ENCODE assay signal across 16 cellular contexts in the genomic region with DNA sequence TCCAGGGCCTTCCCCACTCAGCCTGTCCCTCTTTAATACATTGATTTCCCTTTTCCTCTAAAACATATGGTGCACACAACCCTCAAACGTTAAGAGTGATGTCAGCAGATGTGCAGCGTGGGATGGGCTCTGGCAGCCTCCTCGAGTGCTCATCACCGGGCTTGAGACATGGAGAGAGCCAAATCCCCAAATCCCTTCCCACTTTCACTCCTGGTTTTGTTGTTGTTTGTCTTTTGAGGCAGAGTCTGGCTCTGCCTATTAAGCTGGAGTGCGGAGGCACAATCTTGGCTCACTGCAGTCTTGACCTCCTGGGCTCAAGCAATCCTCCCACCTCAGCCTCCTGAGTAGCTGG. TPM values are rescaled to one million over a fixed set of nuclear protein-coding genes. Genes with fewer than 3 reads are reported as not detected.
DNase-seq lines count a peak whose midpoint lies in the region; ATAC-seq and TF ChIP-seq lines count a peak whose summit lies in the region.
"Had no signal": no experiment of that assay in that cellular context is flagged by ENCODE, and none has a peak within 500 bp of the region (broad histone marks: within the 10 kb centered on the region; RNA-seq: fewer than 3 reads in every experiment).

No MANE protein-coding gene starts in this region.

- H4K91ac ChIP-seq in neuronal stem cell (ENCODE audit: low read depth, low read length, poor library complexity), result no peak overlapping the region

- DNase-seq in SK-N-SH, result no peak
- peak; percentile 76 for DNase-seq in fibroblast of villous mesenchyme (ENCODE audit: low read depth)
- no peak for DNase-seq in neuronal stem cell (ENCODE audit: low spot score)
- DNase-seq in uterus, result peak; percentile 64 to 71
- DNase-seq in activated CD4-positive, alpha-beta T cell treated with anti-CD3 and anti-CD28 coated beads, Interleukin-2, amount 50 U/mL, for 4 hours, result no peak
- no peak for DNase-seq in T-helper 2 cell treated with Interferon-gamma antibody and Interleukin-4, amounts not matched to agents 5 μg/mL and 100 μg/mL, for 36 hours (ENCODE audit: low spot score)
- DNase-seq in putamen (ENCODE audit: low spot score), result no peak
- DNase-seq: 8988T; activated CD8-positive, alpha-beta T cell treated with anti-CD3 and anti-CD28 coated beads for 36 hours; effector CD4-positive, alpha-beta T cell; naive B cell; NCI-H1694; stimulated activated naive B cell treated with anti-CD40 and anti-IgM and Interleukin-4, amounts not matched to agents 10 μg/mL and 1 μg/mL and 100 μg/mL, for 72 hours; T-helper 2 cell had no signal

- H3K36me3 Mint-ChIP-seq in T-helper 2 cell treated with Interferon-gamma antibody and Interleukin-4, amounts not matched to agents 5 μg/mL and 100 μg/mL, for 36 hours (ENCODE audit: low read depth), result no peaks in the 10 kb centered on the region
- H3K36me3 Mint-ChIP-seq: activated naive CD4-positive, alpha-beta T cell treated with anti-CD3 and anti-CD28 coated beads, Interleukin-2, amount 50 U/mL, for 24 hours; naive B cell; stimulated activated naive B cell treated with anti-CD40 and anti-IgM and Interleukin-4, amounts not matched to agents 10 μg/mL and 1 μg/mL and 100 μg/mL, for 72 hours had no signal

- peaks cover 5% of the 10 kb centered on the region for H3F3A ChIP-seq in SK-N-SH (replicated peaks; ENCODE audit: insufficient read depth)

- H3K18ac ChIP-seq in neuronal stem cell (ENCODE audit: low read length), result no peak overlapping the region

- H3K4me3 Mint-ChIP-seq in T-helper 2 cell treated with Interferon-gamma antibody and Interleukin-4, amounts not matched to agents 5 μg/mL and 100 μg/mL, for 36 hours, result no peak overlapping the region
- H3K4me3 Mint-ChIP-seq: activated CD8-positive, alpha-beta T cell treated with anti-CD3 and anti-CD28 coated beads for 36 hours; activated naive CD4-positive, alpha-beta T cell treated with anti-CD3 and anti-CD28 coated beads, Interleukin-2, amount 50 U/mL, for 24 hours; naive B cell; stimulated activated naive B cell treated with anti-CD40 and anti-IgM and Interleukin-4, amounts not matched to agents 10 μg/mL and 1 μg/mL and 100 μg/mL, for 72 hours had no signal

- no peak overlapping the region for H2BK120ac ChIP-seq in neuronal stem cell (ENCODE audit: low read depth, low read length)

- H3K9me3 ChIP-seq in SK-N-SH (no peaks in the 10 kb centered on the region), neuronal stem cell (replicated peaks in 1 of 2; ENCODE audit: control insufficient read depth in 2 of 2, insufficient read depth in 1 of 2, low read depth in 1 of 2, low read length in 2 of 2) (no peaks in the 10 kb centered on the region), uterus (no peaks in the 10 kb centered on the region)

- no peak overlapping the region for H4K8ac ChIP-seq in neuronal stem cell (ENCODE audit: low read depth, low read length)

- no peak for ATAC-seq in SK-N-SH treated with all-trans-retinoic acid at 6 μM for 48 hours
- ATAC-seq: activated CD8-positive, alpha-beta T cell treated with anti-CD3 and anti-CD28 coated beads for 36 hours; stimulated activated naive B cell treated with anti-CD40 and anti-IgM and Interleukin-4, amounts not matched to agents 10 μg/mL and 1 μg/mL and 100 μg/mL, for 72 hours had no signal

- no peaks in the 10 kb centered on the region for H3K79me2 ChIP-seq in SK-N-SH (ENCODE audit: insufficient read depth)

- no peak overlapping the region for H3K4ac ChIP-seq in neuronal stem cell (ENCODE audit: low read length)

- H3K4me1 Mint-ChIP-seq in T-helper 2 cell treated with Interferon-gamma antibody and Interleukin-4, amounts not matched to agents 5 μg/mL and 100 μg/mL, for 36 hours (ENCODE audit: low read depth), result no peaks in the 10 kb centered on the region

- H2AK5ac ChIP-seq in neuronal stem cell (ENCODE audit: low read depth, low read length), result no peak overlapping the region

- H4K20me1 ChIP-seq in SK-N-SH (ENCODE audit: insufficient read depth), result no peaks in the 10 kb centered on the region

- no peak overlapping the region for H3K23ac ChIP-seq in neuronal stem cell (ENCODE audit: low read depth, low read length, poor library complexity)

- POLR2A ChIA-PET in SK-N-SH (lab: Yijun Ruan, JAX), result no interaction called here

- H3K27ac Mint-ChIP-seq in T-helper 2 cell treated with Interferon-gamma antibody and Interleukin-4, amounts not matched to agents 5 μg/mL and 100 μg/mL, for 36 hours, result no peak overlapping the region
- H3K27ac Mint-ChIP-seq: activated CD8-positive, alpha-beta T cell treated with anti-CD3 and anti-CD28 coated beads for 36 hours; activated naive CD4-positive, alpha-beta T cell treated with anti-CD3 and anti-CD28 coated beads, Interleukin-2, amount 50 U/mL, for 24 hours; naive B cell; stimulated activated naive B cell treated with anti-CD40 and anti-IgM and Interleukin-4, amounts not matched to agents 10 μg/mL and 1 μg/mL and 100 μg/mL, for 72 hours had no signal

- no peaks in the 10 kb centered on the region for H3K9me3 Mint-ChIP-seq in T-helper 2 cell treated with Interferon-gamma antibody and Interleukin-4, amounts not matched to agents 5 μg/mL and 100 μg/mL, for 36 hours
- H3K9me3 Mint-ChIP-seq: activated CD8-positive, alpha-beta T cell treated with anti-CD3 and anti-CD28 coated beads for 36 hours; activated naive CD4-positive, alpha-beta T cell treated with anti-CD3 and anti-CD28 coated beads, Interleukin-2, amount 50 U/mL, for 24 hours; stimulated activated naive B cell treated with anti-CD40 and anti-IgM and Interleukin-4, amounts not matched to agents 10 μg/mL and 1 μg/mL and 100 μg/mL, for 72 hours had no signal

- H2BK15ac ChIP-seq in neuronal stem cell (ENCODE audit: low read length), result no peak overlapping the region

- H2AFZ ChIP-seq in SK-N-SH (ENCODE audit: low read depth) (peak overlapping the region; percentile 56; the same call in 1 of the 2 replicates), neuronal stem cell (ENCODE audit: low read length) (peak overlapping the region; percentile 75)

- H3K36me3 ChIP-seq in SK-N-SH (replicated peaks in 1 of 2; ENCODE audit: control insufficient read depth in 1 of 2, insufficient read depth in 2 of 2, low read length in 1 of 2) (no peaks in the 10 kb centered on the region), neuronal stem cell (replicated peaks in 1 of 2; ENCODE audit: control insufficient read depth in 2 of 2, insufficient read depth in 2 of 2, low read length in 2 of 2) (no peaks in the 10 kb centered on the region), uterus (no peaks in the 10 kb centered on the region)

- H2BK12ac ChIP-seq in neuronal stem cell (ENCODE audit: low read length), result no peak overlapping the region

- no peak for TF ChIP-seq RAD21 in SK-N-SH (IDR thresholded peaks at IDR 0.05; ENCODE audit: low read length)

- H3K4me3 ChIP-seq in SK-N-SH (ENCODE audit: low read depth in 2 of 2, low read length in 1 of 2), result no peak overlapping the region
- H3K4me3 ChIP-seq in fibroblast of villous mesenchyme (ENCODE audit: low read depth, low read length), result no peak overlapping the region
- H3K4me3 ChIP-seq in neuronal stem cell (ENCODE audit: low read length in 2 of 2), result no peak overlapping the region
- H3K4me3 ChIP-seq in uterus, result no peak overlapping the region

- H3K27me3 ChIP-seq in SK-N-SH (ENCODE audit: insufficient read depth), result no peaks in the 10 kb centered on the region
- H3K27me3 ChIP-seq in neuronal stem cell (ENCODE audit: control insufficient read depth in 3 of 3, insufficient read depth in 3 of 3, low read depth in 1 of 3, low read length in 3 of 3), result peaks cover 0 to 3% (median 0%) of the 10 kb centered on the region in 3 experiments
- no peaks in the 10 kb centered on the region for H3K27me3 ChIP-seq in uterus

- no peak overlapping the region for H3K14ac ChIP-seq in neuronal stem cell (ENCODE audit: low read length)

- H3K4me1 ChIP-seq in SK-N-SH (ENCODE audit: control insufficient read depth in 1 of 2, insufficient read depth in 2 of 2, low read depth in 1 of 2, low read length in 1 of 2) (peaks cover under 1 to 12% of the 10 kb centered on the region in 2 experiments; a peak in 1 of 4 replicates), neuronal stem cell (ENCODE audit: control insufficient read depth in 2 of 2, insufficient read depth in 1 of 2, low read depth in 1 of 2, low read length in 2 of 2) (peaks cover 0 to 8% of the 10 kb centered on the region in 2 donors), uterus (peaks cover 0 to 12% of the 10 kb centered on the region in 2 donors)

- TF ChIP-seq POLR2A in uterus (IDR thresholded peaks at IDR 0.05), result no peak

- TF ChIP-seq CTCF in SK-N-SH (IDR thresholded peaks at IDR 0.05) (no peak), fibroblast of villous mesenchyme (IDR thresholded peaks at IDR 0.05; ENCODE audit: insufficient read depth, low read depth, low read length) (no peak), uterus (IDR thresholded peaks at IDR 0.05) (no peak)

- intact Hi-C loops in uterus (cut with DNase I; ENCODE audit: low total_unique reads), result no loop called here

- H3K27me3 Mint-ChIP-seq in T-helper 2 cell treated with Interferon-gamma antibody and Interleukin-4, amounts not matched to agents 5 μg/mL and 100 μg/mL, for 36 hours (ENCODE audit: low read depth), result peaks cover 31% of the 10 kb centered on the region

- H3K9ac ChIP-seq in SK-N-SH (no peak overlapping the region), neuronal stem cell (ENCODE audit: low read depth, low read length, poor library complexity) (no peak overlapping the region)

- H3K27ac ChIP-seq in SK-N-SH (ENCODE audit: low read depth in 2 of 2, low read length in 1 of 2) (no peak overlapping the region), neuronal stem cell (replicated peaks; ENCODE audit: low read length) (no peak overlapping the region), uterus (peak overlapping the region; percentile 76 to 82)

- H3K79me1 ChIP-seq in neuronal stem cell (ENCODE audit: low read depth, low read length), result no peaks in the 10 kb centered on the region

- H3K9me2 ChIP-seq in SK-N-SH, result no peaks in the 10 kb centered on the region

- no peak for TF ChIP-seq EP300 in SK-N-SH (IDR thresholded peaks at IDR 0.05; ENCODE audit: borderline replicate concordance in 1 of 2, low read depth in 1 of 2, low read length in 1 of 2)

- H3K4me2 ChIP-seq in SK-N-SH (no peak overlapping the region), neuronal stem cell (ENCODE audit: insufficient read depth, low read length, poor library complexity, severe bottlenecking) (no peak overlapping the region)

- WGBS in SK-N-SH (ENCODE audit: low lambda C conversion rate), result 79% methylated on average over 5 of the region's 5 CpGs
- WGBS in neuronal stem cell (ENCODE audit: extremely low coverage in 2 of 2, insufficient read length in 2 of 2, insufficient replicate concordance in 1 of 2), 2 donors, result no CpG with 5 or more reads among the region's 5 CpGs

- CTCF ChIA-PET in SK-N-SH (lab: Yijun Ruan, JAX), result no interaction called here

- no peak overlapping the region for H2BK5ac ChIP-seq in neuronal stem cell (ENCODE audit: low read length)

RNA-seq across cellular contexts. Expression of a gene that starts 5.8 kb away (rescaled TPM):
- 114 and 154 TPM in 2 replicates for polyA plus RNA-seq in SK-N-SH (2012; rRNA removed)
- 68.2 and 102 TPM in 2 replicates for polyA plus RNA-seq in SK-N-SH (2012; cell fraction: cytosol; rRNA removed)
- 169 and 176 TPM in 2 replicates for polyA plus RNA-seq in SK-N-SH (2012; cell fraction: nucleus; rRNA removed)
- total RNA-seq in fibroblast of villous mesenchyme, result 10.4 and 14.8 TPM in 2 replicates
- 35.9 TPM for polyA plus RNA-seq in neuronal stem cell (2013, experiment 1 of 2)
- polyA plus RNA-seq in neuronal stem cell (2013, experiment 2 of 2), result 35.5 TPM
- 100 to 1,000 TPM in 2 of 4 donors, 10 to 100 TPM in 2; 31.2 to 221 (median 113) TPM for total RNA-seq in uterus

RNA-seq across cellular contexts. Expression of a gene that starts 16.7 kb away (rescaled TPM):
- polyA plus RNA-seq in SK-N-SH (2012; rRNA removed), result 18.2 and 23.1 TPM in 2 replicates
- polyA plus RNA-seq in SK-N-SH (2012; cell fraction: cytosol; rRNA removed), result 12.0 and 16.5 TPM in 2 replicates
- polyA plus RNA-seq in SK-N-SH (2012; cell fraction: nucleus; rRNA removed), result 30.5 and 34.6 TPM in 2 replicates
- total RNA-seq in fibroblast of villous mesenchyme (9.1 and 15.8 TPM in 2 replicates), uterus (10 to 100 TPM; 11.0 to 71.0 (median 40.0) TPM)
- polyA plus RNA-seq in neuronal stem cell (2013, experiment 1 of 2), result 39.1 TPM
- 39.1 TPM for polyA plus RNA-seq in neuronal stem cell (2013, experiment 2 of 2)

RNA-seq across cellular contexts. Expression of a gene that starts 26.6 kb away (rescaled TPM):
- polyA plus RNA-seq in SK-N-SH (2012; rRNA removed), result 338 and 363 TPM in 2 replicates
- polyA plus RNA-seq in SK-N-SH (2012; cell fraction: cytosol; rRNA removed), result 162 and 242 TPM in 2 replicates
- 656 and 683 TPM in 2 replicates for polyA plus RNA-seq in SK-N-SH (2012; cell fraction: nucleus; rRNA removed)
- total RNA-seq in fibroblast of villous mesenchyme (60.9 and 61.3 TPM in 2 replicates), uterus (10 to 100 TPM; 20.6 to 66.9 (median 32.5) TPM)
- polyA plus RNA-seq in neuronal stem cell (2013, experiment 1 of 2), result 15.3 TPM
- 15.1 TPM for polyA plus RNA-seq in neuronal stem cell (2013, experiment 2 of 2)

RNA-seq across cellular contexts. Expression of a gene that starts 26.8 kb away (rescaled TPM):
- polyA plus RNA-seq in SK-N-SH (2012; rRNA removed), result 3.5 and 4.7 TPM in 2 replicates
- polyA plus RNA-seq in SK-N-SH (2012; cell fraction: cytosol; rRNA removed), result 1.3 and 1.9 TPM in 2 replicates
- 21.3 and 22.3 TPM in 2 replicates for polyA plus RNA-seq in SK-N-SH (2012; cell fraction: nucleus; rRNA removed)
- total RNA-seq in fibroblast of villous mesenchyme (3.9 and 5.2 TPM in 2 replicates), uterus (10 to 100 TPM in 1 of 4 donors, 1 to 10 TPM in 2, under 1 TPM in 1; 0.29 to 11.5 (median 4.7) TPM)
- 0.75 TPM for polyA plus RNA-seq in neuronal stem cell (2013, experiment 1 of 2)
- polyA plus RNA-seq in neuronal stem cell (2013, experiment 2 of 2), result 0.62 TPM

RNA-seq across cellular contexts. Expression of a gene that starts 30.3 kb away (rescaled TPM):
- polyA plus RNA-seq in SK-N-SH (2012; rRNA removed), result 1.3 and 2.9 TPM in 2 replicates
- 0.28 and 0.32 TPM in 2 replicates for polyA plus RNA-seq in SK-N-SH (2012; cell fraction: cytosol; rRNA removed)
- polyA plus RNA-seq in SK-N-SH (2012; cell fraction: nucleus; rRNA removed), result 13.5 and 18.1 TPM in 2 replicates
- 0.43 and 1.3 TPM in 2 replicates for total RNA-seq in fibroblast of villous mesenchyme
- polyA plus RNA-seq in neuronal stem cell (2013, experiment 1 of 2), result 0.28 TPM
- polyA plus RNA-seq in neuronal stem cell (2013, experiment 2 of 2), result 0.21 TPM
- total RNA-seq in uterus, result 10 to 100 TPM in 1 of 4 donors, 1 to 10 TPM in 3; 2.6 to 16.2 (median 6.0) TPM

Comparison
In these comparisons a context has a peak if more than half of its experiments do, and no peak if none do; other contexts are left out.
1. DNase-seq: peak in fibroblast of villous mesenchyme (single experiment) and uterus (2 of 2); none in SK-N-SH (single experiment), neuronal stem cell (single experiment), activated CD4-positive, alpha-beta T cell treated with anti-CD3 and anti-CD28 coated beads, Interleukin-2, amount 50 U/mL, for 4 hours (0 of 2), T-helper 2 cell treated with Interferon-gamma antibody and Interleukin-4, amounts not matched to agents 5 μg/mL and 100 μg/mL, for 36 hours (single experiment) and putamen (single experiment).
2. H3K27ac ChIP-seq: peak in uterus (2 of 2); none in SK-N-SH (0 of 2) and neuronal stem cell (single experiment).